Comparison of ENCODE assay signal across 16 cellular contexts in genomic region chr2:200767111-200767885, GRCh38.
"Had no signal": no experiment of that assay in that cellular context is flagged by ENCODE, and none has a peak within 500 bp of the region (broad histone marks: within the 10 kb centered on the region; RNA-seq: fewer than 3 reads in every experiment).

No MANE protein-coding gene starts in this region.

- H3K4me3 ChIP-seq: heart right ventricle, left ventricle myocardium inferior, skin epidermis, tibial artery, vagina had no signal

- DNase-seq: activated CD4-positive, alpha-beta T cell treated with anti-CD3 and anti-CD28 coated beads, Interleukin-2, amount 50 U/mL, for 1 hour; activated CD4-positive, CD25-positive, alpha-beta regulatory T cell; activated effector memory CD4-positive, alpha-beta T cell treated with anti-CD3 and anti-CD28 coated beads, Interleukin-2, amount 50 U/mL, for 16 hours; activated naive CD8-positive, alpha-beta T cell treated with anti-CD3 and anti-CD28 coated beads for 36 hours; brain microvascular endothelial cell; cerebellar nuclear complex; dermis blood vessel endothelial cell; foreskin melanocyte; heart right ventricle; left ventricle myocardium inferior; mesendoderm; tibial artery had no signal

- H3K9me3 ChIP-seq: heart right ventricle, left ventricle myocardium inferior, tibial artery, vagina had no signal

- H3K4me1 ChIP-seq: parathyroid adenoma, vagina had no signal

- H3K36me3 ChIP-seq: brain microvascular endothelial cell, heart right ventricle, left ventricle myocardium inferior, tibial artery, vagina had no signal

- H3K27me3 ChIP-seq: brain microvascular endothelial cell, heart right ventricle, tibial artery, vagina had no signal

- FAIRE-seq: islet of Langerhans had no signal

- H3K9ac ChIP-seq: parathyroid adenoma had no signal

- H3K27ac ChIP-seq: parathyroid adenoma, tibial artery, vagina had no signal

- H2AFZ ChIP-seq: parathyroid adenoma had no signal

- H3K79me2 ChIP-seq: parathyroid adenoma had no signal
